In genomic region chr4:110508827-110509446, GRCh38 we compare ENCODE assay signal across 9 cellular contexts. TPM values are rescaled to one million over a fixed set of nuclear protein-coding genes. Genes with fewer than 3 reads are reported as not detected.
DNase-seq lines count a peak whose midpoint lies in the region; ATAC-seq and TF ChIP-seq lines count a peak whose summit lies in the region.
"Had no signal": no experiment of that assay in that cellular context is flagged by ENCODE, and none has a peak within 500 bp of the region (broad histone marks: within the 10 kb centered on the region; RNA-seq: fewer than 3 reads in every experiment).

No MANE protein-coding gene starts in this region.

- H3K27ac Mint-ChIP-seq in natural killer cell: no peak overlapping the region
- H3K27ac Mint-ChIP-seq in natural killer cell treated with Interleukin-12 subunit alpha and Interleukin-12 subunit beta and Interleukin-15 and Interleukin-18, amount 100 ng/mL, for 72 hours: no peak overlapping the region
- H3K27ac Mint-ChIP-seq: dendritic cell treated with granulocyte-macrophage colony-stimulating factor and Interleukin-4, amounts not matched to agents 40 ng/mL and 50 ng/mL, for 4 days had no signal

- no peaks in the 10 kb centered on the region for H3K36me3 Mint-ChIP-seq in natural killer cell
- no peaks in the 10 kb centered on the region for H3K36me3 Mint-ChIP-seq in natural killer cell treated with Interleukin-12 subunit alpha and Interleukin-12 subunit beta and Interleukin-15 and Interleukin-18, amount 100 ng/mL, for 72 hours

- H3K4me3 Mint-ChIP-seq in natural killer cell: no peak overlapping the region
- H3K4me3 Mint-ChIP-seq in natural killer cell treated with Interleukin-12 subunit alpha and Interleukin-12 subunit beta and Interleukin-15 and Interleukin-18, amount 100 ng/mL, for 72 hours: no peak overlapping the region
- H3K4me3 Mint-ChIP-seq: dendritic cell treated with granulocyte-macrophage colony-stimulating factor and Interleukin-4, amounts not matched to agents 40 ng/mL and 50 ng/mL, for 4 days had no signal

- ATAC-seq in natural killer cell (no peak), HG02840 (IDR thresholded peaks at IDR 0.05; ENCODE audit: low FRiP score, unreplicated experiment) (no peak), GM21786 (IDR thresholded peaks at IDR 0.05; ENCODE audit: unreplicated experiment) (no peak)
- ATAC-seq in natural killer cell treated with Interleukin-12 subunit alpha and Interleukin-12 subunit beta and Interleukin-15 and Interleukin-18, amount 100 ng/mL, for 72 hours: no peak

- H3K27me3 Mint-ChIP-seq in natural killer cell (ENCODE audit: low read depth in 2 of 2): peaks cover 4 to 13% of the 10 kb centered on the region in 2 donors
- H3K27me3 Mint-ChIP-seq in natural killer cell treated with Interleukin-12 subunit alpha and Interleukin-12 subunit beta and Interleukin-15 and Interleukin-18, amount 100 ng/mL, for 72 hours: peaks cover 0 to 3% of the 10 kb centered on the region in 2 donors

- intact Hi-C loops in natural killer cell (cut with micrococcal nuclease): no loop called here

- no peak for DNase-seq in natural killer cell
- DNase-seq in natural killer cell treated with Interleukin-12 subunit alpha and Interleukin-12 subunit beta and Interleukin-15 and Interleukin-18, amount 100 ng/mL, for 72 hours (ENCODE audit: low spot score): no peak
- DNase-seq in RKO (ENCODE audit: low spot score): peak; percentile 33
- DNase-seq in glomerular visceral epithelial cell (ENCODE audit: extremely low spot score): peak; percentile 29
- no peak for DNase-seq in NCI-H2029 (lab: John Stamatoyannopoulos, UW)
- DNase-seq in SHP77 (lab: John Stamatoyannopoulos, UW): no peak

- no peaks in the 10 kb centered on the region for H3K9me3 Mint-ChIP-seq in natural killer cell
- no peaks in the 10 kb centered on the region for H3K9me3 Mint-ChIP-seq in natural killer cell treated with Interleukin-12 subunit alpha and Interleukin-12 subunit beta and Interleukin-15 and Interleukin-18, amount 100 ng/mL, for 72 hours
- H3K9me3 Mint-ChIP-seq: dendritic cell treated with granulocyte-macrophage colony-stimulating factor and Interleukin-4, amounts not matched to agents 40 ng/mL and 50 ng/mL, for 4 days had no signal

- peak; percentile 10 for TF ChIP-seq CTCF in natural killer cell (IDR thresholded peaks at IDR 0.05)

- no peaks in the 10 kb centered on the region for H3K4me1 Mint-ChIP-seq in natural killer cell
- H3K4me1 Mint-ChIP-seq in natural killer cell treated with Interleukin-12 subunit alpha and Interleukin-12 subunit beta and Interleukin-15 and Interleukin-18, amount 100 ng/mL, for 72 hours (ENCODE audit: low read depth in 2 of 2): no peaks in the 10 kb centered on the region

RNA-seq across cellular contexts. Expression of gene ENPEP, which starts 33.0 kb away (rescaled TPM):
- total RNA-seq in natural killer cell: under 1 TPM in 1 of 3 donors, not detected in 2; 0.07 TPM
- under 1 TPM; 0.05 to 0.28 TPM for total RNA-seq in natural killer cell treated with Interleukin-12 subunit alpha and Interleukin-12 subunit beta and Interleukin-15 and Interleukin-18, amount 100 ng/mL, for 72 hours

Comparison
In these comparisons a context has a peak if more than half of its experiments do, and no peak if none do; other contexts are left out.
1. DNase-seq: peak in RKO (single experiment) and glomerular visceral epithelial cell (single experiment); none in natural killer cell (single experiment), natural killer cell treated with Interleukin-12 subunit alpha and Interleukin-12 subunit beta and Interleukin-15 and Interleukin-18, amount 100 ng/mL, for 72 hours (single experiment), NCI-H2029 (single experiment) and SHP77 (0 of 2).